In genomic region chr18:47930844-47931706, GRCh38 we compare ENCODE assay signal across 1 cellular context.
TF ChIP-seq lines count a peak whose summit lies in the region.

No MANE protein-coding gene starts in this region.

TF ChIP-seq in GM12878, 131 proteins besides CTCF, POLR2A, EP300 and RAD21 (continued from another document):
- TF ChIP-seq IRF4 (IDR thresholded peaks at IDR 0.05; ENCODE audit: low read depth, low read length): no peak
